In the genomic region with DNA sequence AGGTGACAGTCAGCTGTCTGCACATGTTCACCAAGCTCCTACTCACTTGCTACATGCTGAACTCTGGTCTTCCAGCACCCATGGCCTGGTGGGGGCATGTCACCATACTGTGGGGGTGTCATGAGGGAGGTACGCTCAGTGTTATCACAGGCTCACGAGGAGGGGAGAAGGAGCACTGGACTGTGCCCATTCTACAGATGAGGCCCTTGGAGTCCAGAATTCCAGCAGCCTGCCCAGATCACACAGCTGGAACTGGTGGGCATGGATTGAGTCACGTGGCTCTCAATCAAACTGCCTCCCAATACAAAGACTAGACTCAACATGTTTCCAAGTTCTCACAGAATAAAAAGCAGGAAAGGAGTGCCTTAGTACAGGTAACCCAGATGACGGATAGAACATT, we compare ENCODE assay signal across 18 cellular contexts.
"Had no signal": no experiment of that assay in that cellular context is flagged by ENCODE, and none has a peak within 500 bp of the region (broad histone marks: within the 10 kb centered on the region; RNA-seq: fewer than 3 reads in every experiment).

No MANE protein-coding gene starts in this region.

- H3K4me1 Mint-ChIP-seq: activated B cell treated with CpG ODN at 0.5 μM for 24 hours, natural killer cell had no signal

- H3K9me3 Mint-ChIP-seq: activated B cell treated with CpG ODN at 0.5 μM for 24 hours; activated naive CD8-positive, alpha-beta T cell treated with anti-CD3 and anti-CD28 coated beads for 36 hours; natural killer cell; stimulated activated effector memory CD8-positive, alpha-beta T cell treated with anti-CD3 and anti-CD28 coated beads, Interleukin-12 subunit alpha, Interleukin-12 subunit beta, amount 100 ng/mL, for 72 hours had no signal

- H3K27me3 Mint-ChIP-seq: activated naive CD8-positive, alpha-beta T cell treated with anti-CD3 and anti-CD28 coated beads for 36 hours had no signal

- H3K4me2 ChIP-seq: SK-N-SH, smooth muscle cell had no signal

- H3K9me3 ChIP-seq: gastrocnemius medialis, mucosa of descending colon, SK-N-SH, upper lobe of left lung had no signal

- ATAC-seq: gastrocnemius medialis; mucosa of descending colon; natural killer cell; Right ventricle myocardium inferior; stimulated activated effector memory CD8-positive, alpha-beta T cell treated with anti-CD3 and anti-CD28 coated beads, Interleukin-12 subunit alpha, Interleukin-12 subunit beta, amount 100 ng/mL, for 72 hours had no signal

- H3K9ac ChIP-seq: parathyroid adenoma, SK-N-SH had no signal

- H3K36me3 Mint-ChIP-seq: natural killer cell; stimulated activated effector memory CD8-positive, alpha-beta T cell treated with anti-CD3 and anti-CD28 coated beads, Interleukin-12 subunit alpha, Interleukin-12 subunit beta, amount 100 ng/mL, for 72 hours had no signal

- H3K27ac Mint-ChIP-seq: activated B cell treated with CpG ODN at 0.5 μM for 24 hours; activated CD4-positive, alpha-beta T cell treated with anti-CD3 and anti-CD28 coated beads, Interleukin-2, amount 10 ng/mL, durations not matched to agents 24 days and 14 days; activated naive CD8-positive, alpha-beta T cell treated with anti-CD3 and anti-CD28 coated beads for 36 hours; natural killer cell; stimulated activated effector memory CD8-positive, alpha-beta T cell treated with anti-CD3 and anti-CD28 coated beads, Interleukin-12 subunit alpha, Interleukin-12 subunit beta, amount 100 ng/mL, for 72 hours had no signal

- DNase-seq: activated B cell treated with CpG ODN at 0.5 μM for 24 hours; activated CD4-positive, alpha-beta T cell treated with anti-CD3 and anti-CD28 coated beads, Interleukin-2, amount 10 ng/mL, durations not matched to agents 24 days and 14 days; activated effector memory CD4-positive, alpha-beta T cell treated with Interleukin-2 at 50 U/mL for 16 hours; activated naive CD8-positive, alpha-beta T cell treated with anti-CD3 and anti-CD28 coated beads for 36 hours; effector CD4-positive, alpha-beta T cell; gastrocnemius medialis; hippocampal formation; natural killer cell; retina; SK-N-SH; substantia nigra; upper lobe of left lung had no signal

- H3K4me3 Mint-ChIP-seq: activated B cell treated with CpG ODN at 0.5 μM for 24 hours; activated CD4-positive, alpha-beta T cell treated with anti-CD3 and anti-CD28 coated beads, Interleukin-2, amount 10 ng/mL, durations not matched to agents 24 days and 14 days; activated naive CD8-positive, alpha-beta T cell treated with anti-CD3 and anti-CD28 coated beads for 36 hours; natural killer cell; stimulated activated effector memory CD8-positive, alpha-beta T cell treated with anti-CD3 and anti-CD28 coated beads, Interleukin-12 subunit alpha, Interleukin-12 subunit beta, amount 100 ng/mL, for 72 hours had no signal

- H2AFZ ChIP-seq: parathyroid adenoma had no signal

- H3K4me3 ChIP-seq: gastrocnemius medialis, mucosa of descending colon, smooth muscle cell, upper lobe of left lung had no signal

- H3K27me3 ChIP-seq: gastrocnemius medialis, upper lobe of left lung had no signal

- H3K27ac ChIP-seq: epithelial cell of prostate, gastrocnemius medialis, parathyroid adenoma had no signal
